ENCODE assay signal across 20 cellular contexts in the genomic region with DNA sequence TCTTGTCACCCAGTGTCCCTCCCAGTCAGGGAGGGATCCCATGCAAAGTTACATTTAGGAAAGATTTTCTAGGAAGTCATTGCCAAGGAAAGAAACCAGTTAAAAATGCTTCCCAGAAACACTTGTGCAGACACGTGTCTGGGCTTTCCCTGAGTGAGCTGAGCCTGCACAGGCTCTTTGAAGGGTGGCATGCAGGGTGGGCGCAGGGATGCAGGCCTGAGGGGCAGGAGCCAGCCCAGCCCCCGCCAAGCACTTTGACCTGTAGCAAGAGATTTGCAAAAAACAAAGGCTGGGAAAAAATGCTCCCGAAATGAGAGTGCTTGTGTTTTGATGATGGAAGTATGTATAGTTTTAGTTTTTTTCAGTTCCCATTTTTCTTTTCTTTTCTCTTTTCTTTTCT.
"Had no signal": no experiment of that assay in that cellular context is flagged by ENCODE, and none has a peak within 500 bp of the region (broad histone marks: within the 10 kb centered on the region; RNA-seq: fewer than 3 reads in every experiment).

No MANE protein-coding gene starts in this region.

- H3K4me1 Mint-ChIP-seq: endodermal cell had no signal

- H3K4me1 ChIP-seq: pancreas had no signal

- H3K27ac ChIP-seq: coronary artery, pancreas, psoas muscle, thoracic aorta had no signal

- H3K27ac Mint-ChIP-seq: activated T-cell treated with anti-CD3 and anti-CD28 coated beads, Interleukin-2, amount 50 U/mL, for 72 hours; endodermal cell had no signal

- H3K9me3 ChIP-seq: heart right ventricle, left ventricle myocardium inferior, pancreas, psoas muscle, thoracic aorta, upper lobe of left lung had no signal

- H3K27me3 ChIP-seq: pancreas, upper lobe of left lung had no signal

- H3K9me3 Mint-ChIP-seq: activated naive CD4-positive, alpha-beta T cell treated with anti-CD3 and anti-CD28 coated beads, Interleukin-2, amount 50 U/mL, for 72 hours; activated T-cell treated with anti-CD3 and anti-CD28 coated beads, Interleukin-2, amount 50 U/mL, for 72 hours; endodermal cell; naive B cell; neural crest cell had no signal

- H3K4me3 ChIP-seq: coronary artery, heart right ventricle, left ventricle myocardium inferior, pancreas, psoas muscle, thoracic aorta, upper lobe of left lung had no signal

- DNase-seq: activated CD4-positive, alpha-beta T cell treated with anti-CD3 and anti-CD28 coated beads for 4 hours; activated CD4-positive, alpha-beta T cell treated with anti-CD3 and anti-CD28 coated beads, Interleukin-2, amount 50 U/mL, for 4 hours; activated naive CD4-positive, alpha-beta T cell; activated T-cell treated with anti-CD3 and anti-CD28 coated beads for 4 hours; activated T-cell treated with anti-CD3 and anti-CD28 coated beads, Interleukin-2, amount 50 U/mL, for 72 hours; anterior cingulate cortex; foreskin fibroblast; heart right ventricle; left ventricle myocardium inferior; naive B cell; psoas muscle; stimulated activated naive CD4-positive, alpha-beta T cell treated with Interleukin-2 at 50 U/mL for 16 hours; upper lobe of left lung had no signal

- ATAC-seq: activated naive CD4-positive, alpha-beta T cell treated with anti-CD3 and anti-CD28 coated beads, Interleukin-2, amount 50 U/mL, for 72 hours; activated T-cell treated with anti-CD3 and anti-CD28 coated beads, Interleukin-2, amount 50 U/mL, for 72 hours; esophagus mucosa; heart right ventricle; pancreas; psoas muscle had no signal

- H3K4me3 Mint-ChIP-seq: activated T-cell treated with anti-CD3 and anti-CD28 coated beads, Interleukin-2, amount 50 U/mL, for 72 hours; endodermal cell; neural crest cell had no signal
